Comparison of ENCODE assay signal across 11 cellular contexts in genomic region chr20:59341285-59342016, GRCh38. TPM values are rescaled to one million over a fixed set of nuclear protein-coding genes. Genes with fewer than 3 reads are reported as not detected.
DNase-seq lines count a peak whose midpoint lies in the region; ATAC-seq, FAIRE-seq and TF ChIP-seq lines count a peak whose summit lies in the region.
"Not testable (repeated sequence)": the region's sequence is repeated elsewhere in the genome, so short reads cannot be mapped to it uniquely, and the experiment has no call there.
"Had no signal": no experiment of that assay in that cellular context is flagged by ENCODE, and none has a peak within 500 bp of the region (broad histone marks: within the 10 kb centered on the region; RNA-seq: fewer than 3 reads in every experiment).

No MANE protein-coding gene starts in this region.

- SMC1A ChIA-PET in GM12878 (lab: Charles Lee; ENCODE audit: uncharacterized antibody, unreplicated experiment): not testable (repeated sequence)

- POLR2A ChIA-PET in IMR-90 (lab: Charles Lee; ENCODE audit: unreplicated experiment); GM12878 (lab: Charles Lee); HepG2 (lab: Yijun Ruan, JAX): not testable (repeated sequence)

- H3K4me2 ChIP-seq in IMR-90 (ENCODE audit: low read depth, low read length); GM12878 (ENCODE audit: control insufficient read depth, insufficient read depth); HepG2 (ENCODE audit: low read depth, low read length); neuronal stem cell (ENCODE audit: insufficient read depth, low read length, poor library complexity, severe bottlenecking): not testable (repeated sequence)

- not testable (repeated sequence) for H3K27ac ChIP-seq in IMR-90 (ENCODE audit: insufficient read depth, low read length); GM12878 (ENCODE audit: control insufficient read depth, insufficient read depth); HepG2 (ENCODE audit: extremely low read length, insufficient read depth, low read length); neuronal stem cell (replicated peaks; ENCODE audit: low read length)

- H2BK20ac ChIP-seq in IMR-90 (ENCODE audit: low read depth, low read length): not testable (repeated sequence)

- H2BK120ac ChIP-seq in IMR-90 (ENCODE audit: low read depth, low read length); neuronal stem cell (ENCODE audit: low read depth, low read length): not testable (repeated sequence)

- in situ Hi-C loops in IMR-90 (cut with MboI; ENCODE audit: low sequenced_read_pairs); GM12878 (cut with MboI); HepG2 (cut with HindIII; ENCODE audit: extremely low pct_ligation_motif_present, low pct_unique_long_range_greater_than_20kb): not testable (repeated sequence)

- H3K56ac ChIP-seq in IMR-90 (ENCODE audit: extremely low read depth, insufficient read depth, low read length): not testable (repeated sequence)

- H3K14ac ChIP-seq in IMR-90 (replicated peaks; ENCODE audit: low read depth, low read length): not testable (repeated sequence)
- peak overlapping the region; percentile 92 for H3K14ac ChIP-seq in neuronal stem cell (ENCODE audit: low read length)

- not testable (repeated sequence) for H3K79me1 ChIP-seq in IMR-90 (ENCODE audit: low read depth in 1 of 2, low read length in 2 of 2); neuronal stem cell (ENCODE audit: low read depth, low read length)

- H3K9me3 ChIP-seq in IMR-90 (ENCODE audit: control insufficient read depth, insufficient read depth, low read length); GM12878 (replicated peaks; ENCODE audit: control insufficient read depth, insufficient read depth, low read length); HepG2 (ENCODE audit: low read length); neuronal stem cell (replicated peaks in 1 of 2; ENCODE audit: control insufficient read depth in 2 of 2, insufficient read depth in 1 of 2, low read depth in 1 of 2, low read length in 2 of 2): not testable (repeated sequence)

- not testable (repeated sequence) for H3K9ac ChIP-seq in IMR-90 (ENCODE audit: low read depth, low read length); GM12878 (ENCODE audit: control insufficient read depth, insufficient read depth, low read length); HepG2 (ENCODE audit: insufficient read depth, low read depth, low read length)
- peak overlapping the region; percentile 5 for H3K9ac ChIP-seq in neuronal stem cell (ENCODE audit: low read depth, low read length, poor library complexity)

- not testable (repeated sequence) for TF ChIP-seq EP300 in GM12878 (IDR thresholded peaks at IDR 0.05; ENCODE audit: borderline replicate concordance in 1 of 2, control insufficient read depth in 1 of 2, low read depth in 2 of 2, low read length in 2 of 2); HepG2 (IDR thresholded peaks at IDR 0.05; ENCODE audit: low read depth in 2 of 2, low read length in 2 of 2); HepG2 (CRISPR knock-in tag; IDR thresholded peaks at IDR 0.05; ENCODE audit: borderline replicate concordance)

- RAD21 ChIA-PET in GM12878 (lab: Charles Lee; ENCODE audit: unreplicated experiment): not testable (repeated sequence)

- not testable (repeated sequence) for H3K9me1 ChIP-seq in IMR-90 (ENCODE audit: insufficient read depth, low read length)

- intact Hi-C loops in IMR-90 (cut with micrococcal nuclease); GM12878 (cut with micrococcal nuclease; ENCODE audit: unreplicated experiment); HepG2 (cut with micrococcal nuclease; ENCODE audit: unreplicated experiment): not testable (repeated sequence)

- DNase-seq in GF-D8 (lab: John Stamatoyannopoulos, UW): peak; percentile 2
- not testable (repeated sequence) for DNase-seq in IMR-90; GM12878 (ENCODE audit: low read depth, low spot score); HepG2 (ENCODE audit: low spot score); neuronal stem cell (ENCODE audit: low spot score)
- DNase-seq in NOMO-1 treated with DMSO at 0.1 percent for 48 hours (lab: John Stamatoyannopoulos, UW; ENCODE audit: unreplicated experiment): peak; percentile 63

- H3K4me3 ChIP-seq in IMR-90 (ENCODE audit: insufficient read depth, low read depth, low read length); GM12878; HepG2 (replicated peaks in 1 of 3; ENCODE audit: insufficient read depth in 1 of 3, low read depth in 2 of 3, low read length in 3 of 3): not testable (repeated sequence)
- peak overlapping the region in 1 of 2 donors; percentile 66 for H3K4me3 ChIP-seq in neuronal stem cell (ENCODE audit: low read length in 2 of 2)

- H3K36me3 ChIP-seq in IMR-90 (ENCODE audit: control insufficient read depth, insufficient read depth, low read length); GM12878 (ENCODE audit: control insufficient read depth in 2 of 2, insufficient read depth in 2 of 2, low read length in 1 of 2); HepG2 (replicated peaks in 1 of 2; ENCODE audit: control insufficient read depth in 1 of 2, insufficient read depth in 2 of 2, low read length in 2 of 2); neuronal stem cell (replicated peaks in 1 of 2; ENCODE audit: control insufficient read depth in 2 of 2, insufficient read depth in 2 of 2, low read length in 2 of 2): not testable (repeated sequence)

- TF ChIP-seq RAD21 in IMR-90 (IDR thresholded peaks at IDR 0.05; ENCODE audit: low read length); GM12878 (IDR thresholded peaks at IDR 0.05; ENCODE audit: insufficient read depth, low read depth, low read length); HepG2 (CRISPR knock-in tag; IDR thresholded peaks at IDR 0.05): not testable (repeated sequence)

- CTCF ChIA-PET in IMR-90 (lab: Yijun Ruan, JAX); GM12878 (lab: Yijun Ruan, JAX); HepG2 (lab: Yijun Ruan, JAX; ENCODE audit: low intra/inter-chr PET ratio, low total read pairs): not testable (repeated sequence)

- not testable (repeated sequence) for FAIRE-seq in GM12878 (lab: Jason Lieb, UNC)
- FAIRE-seq in HepG2 (lab: Jason Lieb, UNC): peak; percentile 89

- peak overlapping the region; percentile 58 for H2BK5ac ChIP-seq in IMR-90 (ENCODE audit: low read depth, low read length, poor library complexity, severe bottlenecking)
- H2BK5ac ChIP-seq in neuronal stem cell (ENCODE audit: low read length): not testable (repeated sequence)

- H3K23ac ChIP-seq in IMR-90 (ENCODE audit: low read depth, low read length); neuronal stem cell (ENCODE audit: low read depth, low read length, poor library complexity): not testable (repeated sequence)

- H3K18ac ChIP-seq in IMR-90 (ENCODE audit: low read depth, low read length): not testable (repeated sequence)
- peak overlapping the region; percentile 46 for H3K18ac ChIP-seq in neuronal stem cell (ENCODE audit: low read length)

- H2AK9ac ChIP-seq in IMR-90 (replicated peaks; ENCODE audit: low read depth, low read length, poor library complexity): not testable (repeated sequence)

- H3K4ac ChIP-seq in IMR-90 (ENCODE audit: low read depth, low read length); neuronal stem cell (ENCODE audit: low read length): not testable (repeated sequence)

- not testable (repeated sequence) for H2BK12ac ChIP-seq in neuronal stem cell (ENCODE audit: low read length)

- WGBS in IMR-90 (ENCODE audit: extremely low coverage in 2 of 2, insufficient read length in 1 of 2), 2 experiments: 67% methylated on average over 2 of the region's 4 CpGs; no CpG with 5 or more reads in 1 of the 2 experiments
- WGBS in GM12878 (ENCODE audit: insufficient coverage, insufficient replicate concordance, low lambda C conversion rate, missing lambda C conversion rate): 48% methylated on average over 4 of the region's 4 CpGs
- WGBS in HepG2 (ENCODE audit: low lambda C conversion rate): 34% methylated on average over 4 of the region's 4 CpGs
- no CpG with 5 or more reads among the region's 4 CpGs for WGBS in neuronal stem cell (ENCODE audit: extremely low coverage in 2 of 2, insufficient read length in 2 of 2, insufficient replicate concordance in 1 of 2), 2 donors

- H4K5ac ChIP-seq in IMR-90 (ENCODE audit: low read depth, low read length): not testable (repeated sequence)

- ATAC-seq in IMR-90 (ENCODE audit: low read depth); GM12878; HepG2: not testable (repeated sequence)

- BruUV-seq in IMR-90 (replicated peaks; lab: Mats Ljungman, UMichigan); GM12878 (replicated peaks; lab: Mats Ljungman, UMichigan); HepG2 (replicated peaks; lab: Mats Ljungman, UMichigan): not testable (repeated sequence)

- TF ChIP-seq CTCF in IMR-90 (conservative IDR thresholded peaks at IDR 0.05; ENCODE audit: low read depth, low read length); GM12878 (IDR thresholded peaks at IDR 0.05 in 2 of 3, conservative IDR thresholded peaks at IDR 0.05 in 1 of 3; ENCODE audit: control insufficient read depth in 2 of 3, extremely low read depth in 1 of 3, insufficient read depth in 1 of 3, low read depth in 3 of 3, low read length in 3 of 3); HepG2 (CRISPR knock-in tag; IDR thresholded peaks at IDR 0.05): not testable (repeated sequence)

- H2AFZ ChIP-seq in IMR-90 (replicated peaks; ENCODE audit: low read length, poor library complexity); GM12878 (ENCODE audit: control insufficient read depth, low read depth, low read length); HepG2 (ENCODE audit: low read length); neuronal stem cell (ENCODE audit: low read length): not testable (repeated sequence)

- H3K4me1 ChIP-seq in IMR-90 (ENCODE audit: control insufficient read depth, insufficient read depth, low read length); GM12878 (ENCODE audit: control insufficient read depth, insufficient read depth, low read length); HepG2 (ENCODE audit: insufficient read depth, low read length); neuronal stem cell (ENCODE audit: control insufficient read depth in 2 of 2, insufficient read depth in 1 of 2, low read depth in 1 of 2, low read length in 2 of 2): not testable (repeated sequence)

- not testable (repeated sequence) for H2BK15ac ChIP-seq in IMR-90 (ENCODE audit: low read depth, low read length)
- H2BK15ac ChIP-seq in neuronal stem cell (ENCODE audit: low read length): peak overlapping the region; percentile 33

- not testable (repeated sequence) for H3K79me2 ChIP-seq in GM12878 (ENCODE audit: control insufficient read depth, insufficient read depth, low read length); HepG2 (ENCODE audit: insufficient read depth, low read length)

- not testable (repeated sequence) for H4K20me1 ChIP-seq in IMR-90 (ENCODE audit: insufficient read depth, low read length); GM12878 (ENCODE audit: control insufficient read depth, insufficient read depth); HepG2 (ENCODE audit: insufficient read depth, low read length)

- H4K8ac ChIP-seq in IMR-90 (ENCODE audit: low read depth in 2 of 2, low read length in 2 of 2): not testable (repeated sequence)
- peak overlapping the region; percentile 97 for H4K8ac ChIP-seq in neuronal stem cell (ENCODE audit: low read depth, low read length)

- H4K91ac ChIP-seq in IMR-90 (ENCODE audit: insufficient read depth, low read depth, low read length); neuronal stem cell (ENCODE audit: low read depth, low read length, poor library complexity): not testable (repeated sequence)

- H3K27me3 ChIP-seq in IMR-90 (ENCODE audit: control insufficient read depth, insufficient read depth, low read length); GM12878 (replicated peaks in 1 of 2; ENCODE audit: control insufficient read depth in 2 of 2, insufficient read depth in 2 of 2, low read length in 1 of 2); HepG2 (ENCODE audit: control insufficient read depth in 1 of 2, insufficient read depth in 2 of 2, low read length in 2 of 2); neuronal stem cell (ENCODE audit: control insufficient read depth in 3 of 3, insufficient read depth in 3 of 3, low read depth in 1 of 3, low read length in 3 of 3): not testable (repeated sequence)

- H2AK5ac ChIP-seq in IMR-90 (ENCODE audit: low read depth, low read length); neuronal stem cell (ENCODE audit: low read depth, low read length): not testable (repeated sequence)

- not testable (repeated sequence) for TF ChIP-seq POLR2A in IMR-90 (IDR thresholded peaks at IDR 0.05; ENCODE audit: low read depth, low read length); GM12878 (IDR thresholded peaks at IDR 0.05; ENCODE audit: low read depth, low read length); HepG2 (IDR thresholded peaks at IDR 0.05; ENCODE audit: insufficient read depth in 1 of 2, low read depth in 2 of 2, low read length in 2 of 2)

- dilution Hi-C loops in IMR-90 (cut with HindIII; ENCODE audit: low sequenced_read_pairs, unreplicated experiment): not testable (repeated sequence)

RNA-seq across cellular contexts. Expression of gene EDN3, which starts 41.0 kb away (rescaled TPM):
- total RNA-seq in IMR-90 (2012; rRNA removed): not detected in 2 replicates
- polyA plus RNA-seq in IMR-90 (2012; rRNA removed): not detected in 2 replicates
- not detected in 2 replicates for polyA plus RNA-seq in IMR-90 (2012; cell fraction: cytosol; rRNA removed)
- not detected in 2 replicates for polyA plus RNA-seq in IMR-90 (2012; cell fraction: nucleus; rRNA removed; ENCODE audit: low replicate concordance)
- not detected in 2 replicates for total RNA-seq in GM12878 (2013; cell fraction: nucleolus; rRNA removed)
- not detected in 2 replicates for total RNA-seq in GM12878 (2014; rRNA removed)
- total RNA-seq in GM12878 (2014; rRNA removed; fragmentation: Illumina TruSeq; extraction: Trizol): not detected in 2 replicates
- total RNA-seq in GM12878 (2021): not detected in 2 replicates
- polyA plus RNA-seq in GM12878 (2011; ENCODE audit: low read depth): not detected
- not detected in 2 replicates for polyA plus RNA-seq in GM12878 (2011; rRNA removed)
- not detected in 2 replicates for polyA plus RNA-seq in GM12878 (2011; cell fraction: cytosol; rRNA removed)
- polyA plus RNA-seq in GM12878 (2011; cell fraction: nucleus; rRNA removed): not detected in 2 replicates
- polyA plus RNA-seq in GM12878 (2012): not detected in 2 replicates
- not detected in 2 replicates for polyA plus RNA-seq in GM12878 (2014; fragmentation: Illumina TruSeq; extraction: Trizol)
- not detected for polyA plus RNA-seq in GM12878 (2014; fragmentation: Nextera tagmentation; extraction: Ambion mirVana)
- polyA plus RNA-seq in GM12878 (2014; rRNA removed): not detected in 2 replicates
- polyA plus RNA-seq in GM12878 (2016; fragmentation: Nextera tagmentation; extraction: Ambion mirVana): not detected
- polyA minus RNA-seq in GM12878 (2011; rRNA and poly(A)+ RNA removed): not detected in 2 replicates
- polyA minus RNA-seq in GM12878 (2011; cell fraction: cytosol; rRNA and poly(A)+ RNA removed): not detected in 2 replicates
- not detected in 2 replicates for polyA minus RNA-seq in GM12878 (2011; cell fraction: nucleus; rRNA and poly(A)+ RNA removed)
- total RNA-seq in HepG2 (2016; rRNA removed; fragmentation: Illumina TruSeq; extraction: Trizol): not detected in 2 replicates
- total RNA-seq in HepG2 (2016; cell fraction: cytosol; rRNA removed; fragmentation: Illumina TruSeq; extraction: Trizol; ENCODE audit: low read depth): not detected in 2 replicates
- total RNA-seq in HepG2 (2016; cell fraction: insoluble cytoplasmic fraction; rRNA removed; fragmentation: Illumina TruSeq; extraction: Trizol): not detected in 2 replicates
- total RNA-seq in HepG2 (2016; cell fraction: membrane; rRNA removed; fragmentation: Illumina TruSeq; extraction: Trizol): not detected in 2 replicates
- not detected in 2 replicates for total RNA-seq in HepG2 (2016; cell fraction: nucleus; rRNA removed; fragmentation: Illumina TruSeq; extraction: Trizol)
- polyA plus RNA-seq in HepG2 (2011; rRNA removed): not detected in 2 replicates
- polyA plus RNA-seq in HepG2 (2011; cell fraction: cytosol; rRNA removed): not detected in 2 replicates
- not detected in 2 replicates for polyA plus RNA-seq in HepG2 (2011; cell fraction: nucleus; rRNA removed)
- not detected in 2 replicates for polyA plus RNA-seq in HepG2 (2012)
- polyA plus RNA-seq in HepG2 (2016; cell fraction: cytosol; fragmentation: Illumina TruSeq; extraction: Trizol; ENCODE audit: low read depth): not detected in 2 replicates
- polyA plus RNA-seq in HepG2 (2016; cell fraction: insoluble cytoplasmic fraction; fragmentation: Illumina TruSeq; extraction: Trizol; ENCODE audit: low read depth): not detected in 2 replicates
- not detected in 2 replicates for polyA plus RNA-seq in HepG2 (2016; cell fraction: membrane; fragmentation: Illumina TruSeq; extraction: Trizol; ENCODE audit: low read depth)
- polyA plus RNA-seq in HepG2 (2016; cell fraction: nucleus; fragmentation: Illumina TruSeq; extraction: Trizol; ENCODE audit: insufficient read depth, low read depth): not detected in 2 replicates
- polyA minus RNA-seq in HepG2 (2011; rRNA and poly(A)+ RNA removed; ENCODE audit: low replicate concordance): not detected in 2 replicates
- not detected in 2 replicates for polyA minus RNA-seq in HepG2 (2011; cell fraction: cytosol; rRNA and poly(A)+ RNA removed)
- polyA minus RNA-seq in HepG2 (2011; cell fraction: nucleus; rRNA and poly(A)+ RNA removed): not detected in 2 replicates
- polyA plus RNA-seq in neuronal stem cell (2013, experiment 1 of 2): 0.61 TPM
- 0.62 TPM for polyA plus RNA-seq in neuronal stem cell (2013, experiment 2 of 2)
- total RNA-seq: A673, GM23248, M059J, Right ventricle myocardium superior, SK-MEL-5 had no signal
- polyA plus RNA-seq: GM23248 had no signal
